13 cellular contexts compared by ENCODE assay signal in genomic region chr12:106170285-106170684, GRCh38. TPM values are rescaled to one million over a fixed set of nuclear protein-coding genes. Genes with fewer than 3 reads are reported as not detected.
DNase-seq lines count a peak whose midpoint lies in the region; ATAC-seq and TF ChIP-seq lines count a peak whose summit lies in the region.
"Had no signal": no experiment of that assay in that cellular context is flagged by ENCODE, and none has a peak within 500 bp of the region (broad histone marks: within the 10 kb centered on the region; RNA-seq: fewer than 3 reads in every experiment).

No MANE protein-coding gene starts in this region.

- ATAC-seq in activated naive CD4-positive, alpha-beta T cell treated with anti-CD3 and anti-CD28 coated beads, Interleukin-2, amount 50 U/mL, for 72 hours = no peak
- no peak for ATAC-seq in GM18520 (IDR thresholded peaks at IDR 0.05; ENCODE audit: unreplicated experiment)
- ATAC-seq in activated CD8-positive, alpha-beta T cell treated with anti-CD3 and anti-CD28 coated beads for 36 hours = no peak
- no peak for ATAC-seq in activated CD8-positive, alpha-beta T cell treated with anti-CD3 and anti-CD28 coated beads, Interleukin-2, amount 10 ng/mL, durations not matched to agents 7 days and 5 days
- ATAC-seq: stimulated activated naive CD8-positive, alpha-beta T cell treated with anti-CD3 and anti-CD28 coated beads, Interleukin-15, amount 100 ng/mL, for 72 hours had no signal

- H2AK5ac ChIP-seq in neuronal stem cell (ENCODE audit: low read depth, low read length) = no peak overlapping the region

- DNase-seq in ELR (ENCODE audit: low read depth) (peak; percentile 52), NOMO-1 treated with dmso at 0.1 percent for 144 hours (lab: John Stamatoyannopoulos, UW; ENCODE audit: unreplicated experiment) (peak; percentile 19), epithelial cell of esophagus (ENCODE audit: low read depth) (peak; percentile 66), neuronal stem cell (ENCODE audit: low spot score) (no peak)
- no peak for DNase-seq in activated naive CD4-positive, alpha-beta T cell treated with anti-CD3 and anti-CD28 coated beads, Interleukin-2, amount 50 U/mL, for 72 hours (ENCODE audit: low spot score in 2 of 2)
- DNase-seq in activated CD8-positive, alpha-beta T cell treated with anti-CD3 and anti-CD28 coated beads for 36 hours = no peak
- no peak for DNase-seq in activated CD8-positive, alpha-beta T cell treated with anti-CD3 and anti-CD28 coated beads, Interleukin-2, amount 10 ng/mL, durations not matched to agents 7 days and 5 days
- DNase-seq: activated CD4-positive, CD25-positive, alpha-beta regulatory T cell treated with anti-CD3 and anti-CD28 coated beads, Interleukin-2, amount 50 U/mL, for 72 hours; activated T-cell treated with anti-CD3 and anti-CD28 coated beads, Interleukin-2, amount 50 U/mL, for 24 hours; NCI-H1436 treated with DMSO at 0.1 percent for 48 hours; stimulated activated naive CD8-positive, alpha-beta T cell treated with anti-CD3 and anti-CD28 coated beads, Interleukin-15, amount 100 ng/mL, for 72 hours had no signal

- H2BK5ac ChIP-seq in neuronal stem cell (ENCODE audit: low read length) = no peak overlapping the region

- TF ChIP-seq CTCF in epithelial cell of esophagus (IDR thresholded peaks at IDR 0.05; ENCODE audit: insufficient read depth, low read depth, low read length, missing control alignments) = no peak
- TF ChIP-seq CTCF in activated CD8-positive, alpha-beta T cell treated with anti-CD3 and anti-CD28 coated beads for 36 hours (IDR thresholded peaks at IDR 0.05) = no peak

- H3K36me3 ChIP-seq in neuronal stem cell (replicated peaks in 1 of 2; ENCODE audit: control insufficient read depth in 2 of 2, insufficient read depth in 2 of 2, low read length in 2 of 2) = no peaks in the 10 kb centered on the region
- H3K36me3 ChIP-seq: ascending aorta had no signal

- H3K27ac ChIP-seq in neuronal stem cell (replicated peaks; ENCODE audit: low read length) = no peak overlapping the region
- H3K27ac ChIP-seq: ascending aorta had no signal

- H3K27ac Mint-ChIP-seq in activated naive CD4-positive, alpha-beta T cell treated with anti-CD3 and anti-CD28 coated beads, Interleukin-2, amount 50 U/mL, for 72 hours = no peak overlapping the region
- H3K27ac Mint-ChIP-seq in activated CD8-positive, alpha-beta T cell treated with anti-CD3 and anti-CD28 coated beads for 36 hours = no peak overlapping the region
- no peak overlapping the region for H3K27ac Mint-ChIP-seq in activated CD8-positive, alpha-beta T cell treated with anti-CD3 and anti-CD28 coated beads, Interleukin-2, amount 10 ng/mL, durations not matched to agents 7 days and 5 days
- H3K27ac Mint-ChIP-seq: activated T-cell treated with anti-CD3 and anti-CD28 coated beads, Interleukin-2, amount 50 U/mL, for 24 hours; stimulated activated naive CD8-positive, alpha-beta T cell treated with anti-CD3 and anti-CD28 coated beads, Interleukin-15, amount 100 ng/mL, for 72 hours had no signal

- WGBS in neuronal stem cell (ENCODE audit: extremely low coverage in 2 of 2, insufficient read length in 2 of 2, insufficient replicate concordance in 1 of 2), 2 donors = no CpG with 5 or more reads among the region's 4 CpGs

- no peak overlapping the region for H2BK15ac ChIP-seq in neuronal stem cell (ENCODE audit: low read length)

- H3K4me2 ChIP-seq in neuronal stem cell (ENCODE audit: insufficient read depth, low read length, poor library complexity, severe bottlenecking) = no peak overlapping the region

- H2BK12ac ChIP-seq in neuronal stem cell (ENCODE audit: low read length) = no peak overlapping the region

- peaks cover 0 to 5% of the 10 kb centered on the region in 2 donors for H3K9me3 ChIP-seq in neuronal stem cell (replicated peaks in 1 of 2; ENCODE audit: control insufficient read depth in 2 of 2, insufficient read depth in 1 of 2, low read depth in 1 of 2, low read length in 2 of 2)
- H3K9me3 ChIP-seq: ascending aorta had no signal

- H3K27me3 Mint-ChIP-seq in activated CD8-positive, alpha-beta T cell treated with anti-CD3 and anti-CD28 coated beads for 36 hours = peaks cover 30% of the 10 kb centered on the region
- H3K27me3 Mint-ChIP-seq in activated CD8-positive, alpha-beta T cell treated with anti-CD3 and anti-CD28 coated beads, Interleukin-2, amount 10 ng/mL, durations not matched to agents 7 days and 5 days (ENCODE audit: low read depth) = peaks cover 33% of the 10 kb centered on the region

- H4K8ac ChIP-seq in neuronal stem cell (ENCODE audit: low read depth, low read length) = no peak overlapping the region

- H2AFZ ChIP-seq in neuronal stem cell (ENCODE audit: low read length) = peak overlapping the region; percentile 36

- H3K23ac ChIP-seq in neuronal stem cell (ENCODE audit: low read depth, low read length, poor library complexity) = no peak overlapping the region

- H3K4me3 Mint-ChIP-seq in activated CD8-positive, alpha-beta T cell treated with anti-CD3 and anti-CD28 coated beads for 36 hours = no peak overlapping the region
- no peak overlapping the region for H3K4me3 Mint-ChIP-seq in activated CD8-positive, alpha-beta T cell treated with anti-CD3 and anti-CD28 coated beads, Interleukin-2, amount 10 ng/mL, durations not matched to agents 7 days and 5 days
- H3K4me3 Mint-ChIP-seq: activated T-cell treated with anti-CD3 and anti-CD28 coated beads, Interleukin-2, amount 50 U/mL, for 24 hours; stimulated activated naive CD8-positive, alpha-beta T cell treated with anti-CD3 and anti-CD28 coated beads, Interleukin-15, amount 100 ng/mL, for 72 hours had no signal

- H3K9me3 Mint-ChIP-seq in activated naive CD4-positive, alpha-beta T cell treated with anti-CD3 and anti-CD28 coated beads, Interleukin-2, amount 50 U/mL, for 72 hours = peaks cover 5 to 8% of the 10 kb centered on the region in 2 donors
- peaks cover 9% of the 10 kb centered on the region for H3K9me3 Mint-ChIP-seq in activated CD8-positive, alpha-beta T cell treated with anti-CD3 and anti-CD28 coated beads for 36 hours
- H3K9me3 Mint-ChIP-seq in activated CD8-positive, alpha-beta T cell treated with anti-CD3 and anti-CD28 coated beads, Interleukin-2, amount 10 ng/mL, durations not matched to agents 7 days and 5 days (ENCODE audit: insufficient read depth) = no peaks in the 10 kb centered on the region
- H3K9me3 Mint-ChIP-seq: activated T-cell treated with anti-CD3 and anti-CD28 coated beads, Interleukin-2, amount 50 U/mL, for 24 hours had no signal

- H3K18ac ChIP-seq in neuronal stem cell (ENCODE audit: low read length) = no peak overlapping the region

- intact Hi-C loops in activated CD8-positive, alpha-beta T cell treated with anti-CD3 and anti-CD28 coated beads for 36 hours (cut with micrococcal nuclease) = no loop called here

- no peak overlapping the region for H4K91ac ChIP-seq in neuronal stem cell (ENCODE audit: low read depth, low read length, poor library complexity)

- H3K4me1 ChIP-seq in neuronal stem cell (ENCODE audit: control insufficient read depth in 2 of 2, insufficient read depth in 1 of 2, low read depth in 1 of 2, low read length in 2 of 2) = peaks cover 0 to 2% of the 10 kb centered on the region in 2 donors
- H3K4me1 ChIP-seq: ascending aorta had no signal

- CTCF ChIA-PET in activated CD8-positive, alpha-beta T cell treated with anti-CD3 and anti-CD28 coated beads for 36 hours (lab: Charles Lee) = interaction anchor here (1.1 kb wide), 1 partner anchor 54 kb away, joined by 3 read pairs; no protein-coding TSS in a partner anchor
- CTCF ChIA-PET in activated CD8-positive, alpha-beta T cell treated with anti-CD3 and anti-CD28 coated beads, Interleukin-2, amount 10 ng/mL, durations not matched to agents 7 days and 5 days (lab: Charles Lee) = no interaction called here

- POLR2A ChIA-PET in activated CD8-positive, alpha-beta T cell treated with anti-CD3 and anti-CD28 coated beads for 36 hours (lab: Charles Lee) = no interaction called here
- POLR2A ChIA-PET in activated CD8-positive, alpha-beta T cell treated with anti-CD3 and anti-CD28 coated beads, Interleukin-2, amount 10 ng/mL, durations not matched to agents 7 days and 5 days (lab: Charles Lee) = no interaction called here

- no peak overlapping the region for H3K14ac ChIP-seq in neuronal stem cell (ENCODE audit: low read length)

- peaks cover 0 to 9% of the 10 kb centered on the region in 2 donors for H3K36me3 Mint-ChIP-seq in activated naive CD4-positive, alpha-beta T cell treated with anti-CD3 and anti-CD28 coated beads, Interleukin-2, amount 50 U/mL, for 72 hours
- no peaks in the 10 kb centered on the region for H3K36me3 Mint-ChIP-seq in activated CD8-positive, alpha-beta T cell treated with anti-CD3 and anti-CD28 coated beads for 36 hours (ENCODE audit: low read depth)
- no peaks in the 10 kb centered on the region for H3K36me3 Mint-ChIP-seq in activated CD8-positive, alpha-beta T cell treated with anti-CD3 and anti-CD28 coated beads, Interleukin-2, amount 10 ng/mL, durations not matched to agents 7 days and 5 days (ENCODE audit: low read depth)

- no peak overlapping the region for H3K4ac ChIP-seq in neuronal stem cell (ENCODE audit: low read length)

- H3K4me1 Mint-ChIP-seq in activated CD8-positive, alpha-beta T cell treated with anti-CD3 and anti-CD28 coated beads for 36 hours (ENCODE audit: low read depth) = peaks cover 3% of the 10 kb centered on the region
- no peaks in the 10 kb centered on the region for H3K4me1 Mint-ChIP-seq in activated CD8-positive, alpha-beta T cell treated with anti-CD3 and anti-CD28 coated beads, Interleukin-2, amount 10 ng/mL, durations not matched to agents 7 days and 5 days (ENCODE audit: low read depth)
- H3K4me1 Mint-ChIP-seq: stimulated activated naive CD8-positive, alpha-beta T cell treated with anti-CD3 and anti-CD28 coated beads, Interleukin-15, amount 100 ng/mL, for 72 hours had no signal

- no peak overlapping the region for H2BK120ac ChIP-seq in neuronal stem cell (ENCODE audit: low read depth, low read length)

- no peak overlapping the region for H3K9ac ChIP-seq in neuronal stem cell (ENCODE audit: low read depth, low read length, poor library complexity)

- H3K27me3 ChIP-seq in neuronal stem cell (ENCODE audit: control insufficient read depth in 3 of 3, insufficient read depth in 3 of 3, low read depth in 1 of 3, low read length in 3 of 3) = no peaks in the 10 kb centered on the region
- H3K27me3 ChIP-seq: ascending aorta had no signal

- H3K79me1 ChIP-seq in neuronal stem cell (ENCODE audit: low read depth, low read length) = no peaks in the 10 kb centered on the region

- H3K4me3 ChIP-seq in epithelial cell of esophagus (ENCODE audit: low read length) (no peak overlapping the region), neuronal stem cell (ENCODE audit: low read length in 2 of 2) (no peak overlapping the region)
- H3K4me3 ChIP-seq: ascending aorta had no signal

RNA-seq across cellular contexts. Expression of gene NUAK1, which starts 31.5 kb away (rescaled TPM):
- polyA plus RNA-seq in neuronal stem cell (2013, experiment 1 of 2) = 13.1 TPM
- 13.4 TPM for polyA plus RNA-seq in neuronal stem cell (2013, experiment 2 of 2)
- total RNA-seq in activated naive CD4-positive, alpha-beta T cell treated with anti-CD3 and anti-CD28 coated beads, Interleukin-2, amount 50 U/mL, for 72 hours = not detected
- not detected for total RNA-seq in activated CD8-positive, alpha-beta T cell treated with anti-CD3 and anti-CD28 coated beads for 36 hours
- total RNA-seq in activated CD8-positive, alpha-beta T cell treated with anti-CD3 and anti-CD28 coated beads, Interleukin-2, amount 10 ng/mL, durations not matched to agents 7 days and 5 days = not detected

Comparison
In these comparisons a context has a peak if more than half of its experiments do, and no peak if none do; other contexts are left out.
1. DNase-seq: peak in ELR (single experiment), NOMO-1 treated with dmso at 0.1 percent for 144 hours (single experiment) and epithelial cell of esophagus (single experiment); none in neuronal stem cell (single experiment), activated naive CD4-positive, alpha-beta T cell treated with anti-CD3 and anti-CD28 coated beads, Interleukin-2, amount 50 U/mL, for 72 hours (0 of 2), activated CD8-positive, alpha-beta T cell treated with anti-CD3 and anti-CD28 coated beads for 36 hours (single experiment) and activated CD8-positive, alpha-beta T cell treated with anti-CD3 and anti-CD28 coated beads, Interleukin-2, amount 10 ng/mL, durations not matched to agents 7 days and 5 days (single experiment).